In the genomic region with DNA sequence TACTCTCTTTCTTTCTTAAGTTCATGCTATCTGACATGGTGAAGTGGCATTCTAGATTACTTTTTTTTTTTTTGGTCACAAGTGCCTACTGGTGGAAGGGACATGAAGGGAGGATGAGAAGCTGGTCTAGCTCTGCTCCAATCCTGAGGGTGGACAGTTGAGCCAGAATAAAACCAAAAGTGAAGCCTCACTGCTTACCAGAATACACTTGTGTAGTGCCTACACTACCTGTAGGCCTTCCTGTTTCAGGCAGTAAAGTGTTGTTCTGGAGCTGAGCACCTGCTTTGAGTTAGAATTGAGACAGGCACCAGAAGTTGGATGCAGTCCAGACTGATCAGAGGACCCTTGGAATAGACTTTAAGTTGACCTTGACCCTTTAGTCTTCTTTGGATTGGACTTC, we compare ENCODE assay signal across 38 cellular contexts. TPM values are rescaled to one million over a fixed set of nuclear protein-coding genes. Genes with fewer than 3 reads are reported as not detected.
DNase-seq lines count a peak whose midpoint lies in the region; ATAC-seq, FAIRE-seq and TF ChIP-seq lines count a peak whose summit lies in the region.
"Had no signal": no experiment of that assay in that cellular context is flagged by ENCODE, and none has a peak within 500 bp of the region (broad histone marks: within the 10 kb centered on the region; RNA-seq: fewer than 3 reads in every experiment).

No MANE protein-coding gene starts in this region.

- peak; percentile 42 for ATAC-seq in GM21529 (IDR thresholded peaks at IDR 0.05; ENCODE audit: unreplicated experiment)
- no peak for ATAC-seq in activated CD4-positive, CD25-positive, alpha-beta regulatory T cell treated with anti-CD3 and anti-CD28 coated beads, Interleukin-2, amount 50 U/mL, for 24 hours
- ATAC-seq: foreskin keratinocyte, SK-N-SH treated with all-trans-retinoic acid at 6 μM for 48 hours had no signal

- H3K36me3 ChIP-seq in Loucy (ENCODE audit: insufficient read depth, low read length) (no peaks in the 10 kb centered on the region), trophoblast cell (ENCODE audit: control insufficient read depth in 1 of 2, insufficient read depth in 2 of 2, low read length in 2 of 2) (no peaks in the 10 kb centered on the region)
- H3K36me3 ChIP-seq: esophagus squamous epithelium, heart left ventricle, neutrophil, right lobe of liver, tibial artery had no signal

- peak; percentile 27 for DNase-seq in G401 (ENCODE audit: low spot score)
- no peak for DNase-seq in GM12892 (ENCODE audit: insufficient read length)
- DNase-seq in stimulated activated CD4-positive, alpha-beta T cell treated with anti-CD3 and anti-CD28 coated beads, Interleukin-1b, Interleukin-23, amount 100 ng/mL, for 48 hours, result no peak
- no peak for DNase-seq in trophoblast cell
- no peak for DNase-seq in Kasumi-1 (lab: John Stamatoyannopoulos, UW)
- DNase-seq: activated CD4-positive, alpha-beta T cell treated with anti-CD3 and anti-CD28 coated beads, Interleukin-2, amount 50 U/mL, for 48 hours; activated CD4-positive, CD25-positive, alpha-beta regulatory T cell; activated naive CD4-positive, alpha-beta T cell treated with anti-CD3 and anti-CD28 coated beads for 36 hours; CD4-positive, alpha-beta memory T cell; DND-41; dorsolateral prefrontal cortex; esophagus squamous epithelium; foreskin keratinocyte; H7; NCI-H1105; NCI-H187 treated with DMSO at 0.1 percent for 48 hours; NCI-H2171 treated with DMSO at 0.1 percent for 48 hours; NCI-H510A; OCI-M1; right lobe of liver; stimulated activated CD4-positive, alpha-beta T cell treated with anti-CD3 and anti-CD28 coated beads, Interleukin-2, amount 100 ng/mL, for 48 hours; tibial artery had no signal

- no peak overlapping the region for H4K91ac ChIP-seq in trophoblast cell (ENCODE audit: low read depth, low read length)

- no peak overlapping the region for H3K18ac ChIP-seq in trophoblast cell (ENCODE audit: low read length)

- H3F3A ChIP-seq in Loucy (ENCODE audit: low read depth), result no peaks in the 10 kb centered on the region

- H3K9ac ChIP-seq in Loucy (ENCODE audit: low read depth, low read length, poor library complexity, severe bottlenecking) (no peak overlapping the region), trophoblast cell (ENCODE audit: low read length) (no peak overlapping the region)

- TF ChIP-seq POLR2A in GM12892 (IDR thresholded peaks at IDR 0.05; ENCODE audit: low read depth, low read length), result 0 out of 2 replicates have a peak, but pooled peaks have one; percentile 25

- H3K27me3 ChIP-seq in Loucy (ENCODE audit: insufficient read depth, low read length, poor library complexity, severe bottlenecking), result no peaks in the 10 kb centered on the region
- H3K27me3 ChIP-seq in trophoblast cell (ENCODE audit: insufficient read depth, low read length), result no peaks in the 10 kb centered on the region
- H3K27me3 ChIP-seq: dorsolateral prefrontal cortex, esophagus squamous epithelium, heart left ventricle, neutrophil, right lobe of liver, tibial artery had no signal

- no peak overlapping the region for H2BK120ac ChIP-seq in trophoblast cell (ENCODE audit: insufficient read depth, low read length, poor library complexity)

- in situ Hi-C loops in G401 (cut with HindIII; ENCODE audit: low sequenced_read_pairs), result no loop called here

- H3K79me2 ChIP-seq in Loucy (ENCODE audit: insufficient read depth, low read length) (no peaks in the 10 kb centered on the region), trophoblast cell (ENCODE audit: control insufficient read depth, insufficient read depth, low read length, poor library complexity) (no peaks in the 10 kb centered on the region)

- H3K9me3 ChIP-seq in Loucy (ENCODE audit: insufficient read depth, low read depth, low read length), result no peaks in the 10 kb centered on the region
- H3K9me3 ChIP-seq in trophoblast cell (ENCODE audit: insufficient read depth, low read depth, low read length), result no peaks in the 10 kb centered on the region
- H3K9me3 ChIP-seq: esophagus squamous epithelium, heart left ventricle, neutrophil, right lobe of liver, tibial artery had no signal

- no peak overlapping the region for H3K4me2 ChIP-seq in Loucy (ENCODE audit: low read depth, low read length, poor library complexity, severe bottlenecking)
- no peak overlapping the region for H3K4me2 ChIP-seq in trophoblast cell (ENCODE audit: low read length)

- H3K4ac ChIP-seq in trophoblast cell (ENCODE audit: low read depth, low read length), result no peak overlapping the region

- no peak overlapping the region for H4K12ac ChIP-seq in trophoblast cell (ENCODE audit: low read depth, low read length)

- no peaks in the 10 kb centered on the region for H3K9me2 ChIP-seq in Loucy (replicated peaks; ENCODE audit: low read depth, low read length)

- FAIRE-seq in GM12892 (lab: Jason Lieb, UNC), result peak; percentile 82
- FAIRE-seq: keratinocyte, TTC549 had no signal

- H4K8ac ChIP-seq in trophoblast cell (ENCODE audit: low read depth, low read length), result no peak overlapping the region

- no peak overlapping the region for H2BK12ac ChIP-seq in trophoblast cell (ENCODE audit: low read length)

- H3K4me3 ChIP-seq in Loucy (ENCODE audit: low read length, poor library complexity, severe bottlenecking), result no peak overlapping the region
- H3K4me3 ChIP-seq in trophoblast cell (ENCODE audit: low read depth, low read length), result no peak overlapping the region
- H3K4me3 ChIP-seq: dorsolateral prefrontal cortex, esophagus squamous epithelium, heart left ventricle, right lobe of liver, tibial artery had no signal

- H2AFZ ChIP-seq in Loucy (ENCODE audit: low read length) (peak overlapping the region; percentile 18), trophoblast cell (ENCODE audit: insufficient read depth, low read length, poor library complexity) (no peak overlapping the region)

- H3K27ac ChIP-seq in trophoblast cell (ENCODE audit: low read depth, low read length), result no peak overlapping the region
- H3K27ac ChIP-seq: esophagus squamous epithelium, foreskin keratinocyte, neutrophil, right lobe of liver, RWPE1, tibial artery had no signal

- no peak overlapping the region for H2AK5ac ChIP-seq in trophoblast cell (ENCODE audit: low read length)

- TF ChIP-seq CTCF in Loucy (conservative IDR thresholded peaks at IDR 0.05; ENCODE audit: low read length), result no peak

- H3K23ac ChIP-seq in trophoblast cell (ENCODE audit: low read length), result no peak overlapping the region

- H3K79me1 ChIP-seq in trophoblast cell (ENCODE audit: low read length), result no peaks in the 10 kb centered on the region

- no peak overlapping the region for H2BK5ac ChIP-seq in trophoblast cell (ENCODE audit: low read depth, low read length, poor library complexity)

- no peak overlapping the region for H3K14ac ChIP-seq in trophoblast cell (ENCODE audit: low read length)

- H4K20me1 ChIP-seq in Loucy (ENCODE audit: insufficient read depth, low read length, poor library complexity, severe bottlenecking), result no peaks in the 10 kb centered on the region

- H3K4me1 ChIP-seq in Loucy (ENCODE audit: insufficient read depth, low read length, poor library complexity, severe bottlenecking) (peaks cover 14% of the 10 kb centered on the region), trophoblast cell (ENCODE audit: control insufficient read depth in 1 of 2, insufficient read depth in 2 of 2, low read length in 2 of 2) (no peaks in the 10 kb centered on the region)
- H3K4me1 ChIP-seq: esophagus squamous epithelium, foreskin keratinocyte had no signal

RNA-seq across cellular contexts. Expression of gene APOBEC4, which starts 40.4 kb away (rescaled TPM):
- total RNA-seq in G401 (2014; rRNA removed; shearing (Covaris generic)), result not detected in 2 replicates
- 0.36 TPM for polyA plus RNA-seq in GM12892 (2012; ENCODE audit: missing spikeins)
- not detected in 2 replicates for polyA plus RNA-seq in trophoblast cell (2013)
- total RNA-seq: A673; activated naive CD4-positive, alpha-beta T cell treated with anti-CD3 and anti-CD28 coated beads for 36 hours; CD4-positive, alpha-beta memory T cell; chondrocyte; dorsolateral prefrontal cortex; esophagus squamous epithelium; foreskin keratinocyte; H7; heart left ventricle; HT1080; lower leg skin; M059J; mesothelial cell of epicardium; posterior vena cava; right lobe of liver had no signal
- polyA plus RNA-seq: CD4-positive, alpha-beta memory T cell; foreskin keratinocyte; keratinocyte had no signal

RNA-seq across cellular contexts. Expression of gene ARPC5, which starts 57.9 kb away (rescaled TPM):
- total RNA-seq in G401 (2014; rRNA removed; shearing (Covaris generic)), result 81.4 and 155 TPM in 2 replicates
- 252 TPM for polyA plus RNA-seq in GM12892 (2012; ENCODE audit: missing spikeins)
- 127 and 133 TPM in 2 replicates for polyA plus RNA-seq in trophoblast cell (2013)
